1 cellular context compared by ENCODE assay signal in the genomic region with DNA sequence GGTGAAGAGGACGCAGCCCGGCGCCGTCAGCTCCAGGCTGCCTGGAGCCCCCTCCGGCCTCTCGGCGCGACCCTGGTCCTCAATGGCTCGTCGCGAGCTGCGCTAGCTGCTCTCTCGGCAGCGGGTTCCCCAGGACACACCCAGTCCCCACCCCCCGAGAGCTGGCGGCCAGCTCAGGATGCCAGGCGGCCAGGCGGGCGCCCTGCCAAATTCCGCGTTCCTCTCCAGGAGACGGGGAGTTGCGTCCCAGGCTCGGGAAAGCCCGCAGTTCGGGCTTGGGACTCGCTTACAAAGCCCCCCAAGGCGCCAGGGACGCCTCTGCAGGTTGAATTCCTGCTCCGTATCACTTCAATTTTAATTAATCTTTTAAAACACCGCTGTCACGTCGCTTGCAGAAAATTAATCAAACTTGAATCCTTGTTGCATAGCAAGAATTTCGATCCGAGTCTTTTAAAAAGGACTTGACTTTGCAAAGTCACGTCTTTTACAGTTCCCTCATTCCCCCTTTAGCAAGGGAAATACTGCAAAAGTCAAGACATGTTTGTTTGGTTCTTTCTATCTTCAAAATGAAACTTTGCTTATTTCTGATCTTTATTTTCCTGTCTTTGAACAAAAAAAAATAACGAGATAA.
TF ChIP-seq lines count a peak whose summit lies in the region.

No MANE protein-coding gene starts in this region.

TF ChIP-seq in HepG2, 621 proteins besides CTCF, POLR2A, EP300 and RAD21 (continued from another document and continues in another):
- TF ChIP-seq ZBTB37 (CRISPR knock-in tag; IDR thresholded peaks at IDR 0.05): no peak; the same call in 1 of the 2 replicates
- TF ChIP-seq SP2 (CRISPR knock-in tag; IDR thresholded peaks at IDR 0.05): no peak; the same call in none of the 2 replicates
- TF ChIP-seq, protein P1, sequence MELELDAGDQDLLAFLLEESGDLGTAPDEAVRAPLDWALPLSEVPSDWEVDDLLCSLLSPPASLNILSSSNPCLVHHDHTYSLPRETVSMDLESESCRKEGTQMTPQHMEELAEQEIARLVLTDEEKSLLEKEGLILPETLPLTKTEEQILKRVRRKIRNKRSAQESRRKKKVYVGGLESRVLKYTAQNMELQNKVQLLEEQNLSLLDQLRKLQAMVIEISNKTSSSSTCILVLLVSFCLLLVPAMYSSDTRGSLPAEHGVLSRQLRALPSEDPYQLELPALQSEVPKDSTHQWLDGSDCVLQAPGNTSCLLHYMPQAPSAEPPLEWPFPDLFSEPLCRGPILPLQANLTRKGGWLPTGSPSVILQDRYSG (CRISPR knock-in tag; IDR thresholded peaks at IDR 0.05): no peak
- TF ChIP-seq ZC3H4 (CRISPR knock-in tag; IDR thresholded peaks at IDR 0.05; ENCODE audit: borderline replicate concordance): no peak
- TF ChIP-seq ZBTB10 (CRISPR knock-in tag; IDR thresholded peaks at IDR 0.05; ENCODE audit: borderline replicate concordance): peak; percentile 77; the same call in 1 of the 2 replicates
- no peak for TF ChIP-seq KIAA2018 (CRISPR knock-in tag; IDR thresholded peaks at IDR 0.05; ENCODE audit: borderline replicate concordance)
- no peak for TF ChIP-seq PHF20 (CRISPR knock-in tag; IDR thresholded peaks at IDR 0.05)
- TF ChIP-seq HDAC1 (CRISPR knock-in tag; IDR thresholded peaks at IDR 0.05): peak; percentile 79; the same call in 1 of the 2 replicates
- TF ChIP-seq ZNF780A (CRISPR knock-in tag; IDR thresholded peaks at IDR 0.05): no peak
- TF ChIP-seq, protein P2, sequence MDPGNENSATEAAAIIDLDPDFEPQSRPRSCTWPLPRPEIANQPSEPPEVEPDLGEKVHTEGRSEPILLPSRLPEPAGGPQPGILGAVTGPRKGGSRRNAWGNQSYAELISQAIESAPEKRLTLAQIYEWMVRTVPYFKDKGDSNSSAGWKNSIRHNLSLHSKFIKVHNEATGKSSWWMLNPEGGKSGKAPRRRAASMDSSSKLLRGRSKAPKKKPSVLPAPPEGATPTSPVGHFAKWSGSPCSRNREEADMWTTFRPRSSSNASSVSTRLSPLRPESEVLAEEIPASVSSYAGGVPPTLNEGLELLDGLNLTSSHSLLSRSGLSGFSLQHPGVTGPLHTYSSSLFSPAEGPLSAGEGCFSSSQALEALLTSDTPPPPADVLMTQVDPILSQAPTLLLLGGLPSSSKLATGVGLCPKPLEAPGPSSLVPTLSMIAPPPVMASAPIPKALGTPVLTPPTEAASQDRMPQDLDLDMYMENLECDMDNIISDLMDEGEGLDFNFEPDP (CRISPR knock-in tag; conservative IDR thresholded peaks at IDR 0.05): no peak
- no peak for TF ChIP-seq BRF2 (CRISPR knock-in tag; IDR thresholded peaks at IDR 0.05)
- TF ChIP-seq NFE2 (CRISPR knock-in tag; IDR thresholded peaks at IDR 0.05): no peak
- no peak for TF ChIP-seq JUNB (CRISPR knock-in tag; IDR thresholded peaks at IDR 0.05; ENCODE audit: borderline replicate concordance)
- no peak; the same call in 1 of the 2 replicates for TF ChIP-seq ZSCAN9 (CRISPR knock-in tag; IDR thresholded peaks at IDR 0.05; ENCODE audit: borderline replicate concordance)
- peak; percentile 55; the same call in 1 of the 2 replicates for TF ChIP-seq RXRB (CRISPR knock-in tag; IDR thresholded peaks at IDR 0.05; ENCODE audit: borderline replicate concordance)
- TF ChIP-seq HIVEP1 (CRISPR knock-in tag; IDR thresholded peaks at IDR 0.05): peak; percentile 98
- TF ChIP-seq SOX6 (IDR thresholded peaks at IDR 0.05): no peak
- TF ChIP-seq SOX6 (CRISPR knock-in tag; IDR thresholded peaks at IDR 0.05): peak; percentile 75
- TF ChIP-seq, protein P3, sequence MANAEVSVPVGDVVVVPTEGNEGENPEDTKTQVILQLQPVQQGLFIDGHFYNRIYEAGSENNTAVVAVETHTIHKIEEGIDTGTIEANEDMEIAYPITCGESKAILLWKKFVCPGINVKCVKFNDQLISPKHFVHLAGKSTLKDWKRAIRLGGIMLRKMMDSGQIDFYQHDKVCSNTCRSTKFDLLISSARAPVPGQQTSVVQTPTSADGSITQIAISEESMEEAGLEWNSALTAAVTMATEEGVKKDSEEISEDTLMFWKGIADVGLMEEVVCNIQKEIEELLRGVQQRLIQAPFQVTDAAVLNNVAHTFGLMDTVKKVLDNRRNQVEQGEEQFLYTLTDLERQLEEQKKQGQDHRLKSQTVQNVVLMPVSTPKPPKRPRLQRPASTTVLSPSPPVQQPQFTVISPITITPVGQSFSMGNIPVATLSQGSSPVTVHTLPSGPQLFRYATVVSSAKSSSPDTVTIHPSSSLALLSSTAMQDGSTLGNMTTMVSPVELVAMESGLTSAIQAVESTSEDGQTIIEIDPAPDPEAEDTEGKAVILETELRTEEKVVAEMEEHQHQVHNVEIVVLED (CRISPR knock-in tag; IDR thresholded peaks at IDR 0.05; ENCODE audit: borderline replicate concordance): peak; percentile 71
- no peak for TF ChIP-seq ZBTB20 (CRISPR knock-in tag; IDR thresholded peaks at IDR 0.05; ENCODE audit: borderline replicate concordance, low read depth)
- TF ChIP-seq RCOR2 (CRISPR knock-in tag; IDR thresholded peaks at IDR 0.05): no peak
- no peak for TF ChIP-seq ZNF841 (CRISPR knock-in tag; IDR thresholded peaks at IDR 0.05; ENCODE audit: borderline replicate concordance)
- no peak for TF ChIP-seq ZFP1 (CRISPR knock-in tag; IDR thresholded peaks at IDR 0.05)
- no peak for TF ChIP-seq LRRFIP1 (CRISPR knock-in tag; conservative IDR thresholded peaks at IDR 0.05)
- TF ChIP-seq ZNF367 (CRISPR knock-in tag; IDR thresholded peaks at IDR 0.05; ENCODE audit: borderline replicate concordance): no peak
- no peak for TF ChIP-seq DPF2 (CRISPR knock-in tag; IDR thresholded peaks at IDR 0.05; ENCODE audit: borderline replicate concordance, low read depth)
- no peak; the same call in 1 of the 2 replicates for TF ChIP-seq ZNF652 (CRISPR knock-in tag; IDR thresholded peaks at IDR 0.05; ENCODE audit: borderline replicate concordance, low read depth)
- TF ChIP-seq MTA3 (CRISPR knock-in tag; IDR thresholded peaks at IDR 0.05): no peak
- 0 out of 2 replicates have a peak, but pooled peaks have one; percentile 18 for TF ChIP-seq ZNF121 (CRISPR knock-in tag; IDR thresholded peaks at IDR 0.05)
- TF ChIP-seq HMG20B (CRISPR knock-in tag; conservative IDR thresholded peaks at IDR 0.05): no peak
- TF ChIP-seq ELF4 (CRISPR knock-in tag; IDR thresholded peaks at IDR 0.05; ENCODE audit: borderline replicate concordance): no peak
